ENCODE assay signal across 8 cellular contexts in genomic region chr17:44968225-44969143, GRCh38. TPM values are rescaled to one million over a fixed set of nuclear protein-coding genes. Genes with fewer than 3 reads are reported as not detected.
DNase-seq lines count a peak whose midpoint lies in the region; ATAC-seq lines count a peak whose summit lies in the region.

TSS of gene C1QL1 (minus strand) at chr17:44968303. CDS start at chr17:44968048, 255 bp downstream.

- no peaks in the 10 kb centered on the region for H3K36me3 ChIP-seq in urinary bladder (ENCODE audit: insufficient read depth)

- H3K27me3 Mint-ChIP-seq in T-helper 1 cell treated with Interleukin-12 subunit alpha and Interleukin-12 subunit beta and Interleukin-4 antibody, amounts not matched to agents 30 μg/mL and 1 μg/mL, for 36 hours (ENCODE audit: low read depth): peaks cover 78% of the 10 kb centered on the region

- H3K4me1 ChIP-seq in right cardiac atrium (ENCODE audit: control insufficient read depth, insufficient read depth, low read length) (peaks cover 7% of the 10 kb centered on the region), urinary bladder (ENCODE audit: insufficient read depth) (peaks cover 2% of the 10 kb centered on the region)

- peak; percentile 90 for ATAC-seq in HG02610 (IDR thresholded peaks at IDR 0.05; ENCODE audit: unreplicated experiment)
- peak; percentile 98 for ATAC-seq in right cardiac atrium

- no peaks in the 10 kb centered on the region for H3K9me3 ChIP-seq in right cardiac atrium (ENCODE audit: control insufficient read depth, low read length)

- DNase-seq in GM03348 (ENCODE audit: low spot score) (peak; percentile 100), NCI-H1105 treated with DMSO at 0.1 percent for 48 hours (lab: John Stamatoyannopoulos, UW) (peak; percentile 84), amniotic stem cell (lab: John Stamatoyannopoulos, UW) (peak; percentile 78), right cardiac atrium (peak; percentile 94 to 98 (median 98)), putamen (ENCODE audit: low spot score) (peak; percentile 82)

- H3K27ac Mint-ChIP-seq in T-helper 1 cell treated with Interleukin-12 subunit alpha and Interleukin-12 subunit beta and Interleukin-4 antibody, amounts not matched to agents 30 μg/mL and 1 μg/mL, for 36 hours: peak within 1 kb of the TSS; percentile 31

- whole genome bisulfite sequencing in right cardiac atrium: 6% methylated on average over 79 of the region's 81 CpGs
- WGBS in urinary bladder: 5% methylated on average over 81 of the region's 81 CpGs

- intact Hi-C loops in right cardiac atrium (cut with DNase I): no loop called here

- peaks cover 20% of the 10 kb centered on the region for H3K4me1 Mint-ChIP-seq in T-helper 1 cell treated with Interleukin-12 subunit alpha and Interleukin-12 subunit beta and Interleukin-4 antibody, amounts not matched to agents 30 μg/mL and 1 μg/mL, for 36 hours (ENCODE audit: low read depth)

- H3K4me3 ChIP-seq in right cardiac atrium (ENCODE audit: low read length): peak within 1 kb of the TSS; percentile 38
- peak within 1 kb of the TSS; percentile 43 for H3K4me3 ChIP-seq in urinary bladder (ENCODE audit: low read depth, low read length)

- no peaks in the 10 kb centered on the region for H3K36me3 Mint-ChIP-seq in T-helper 1 cell treated with Interleukin-12 subunit alpha and Interleukin-12 subunit beta and Interleukin-4 antibody, amounts not matched to agents 30 μg/mL and 1 μg/mL, for 36 hours (ENCODE audit: low read depth)

- peak within 1 kb of the TSS; percentile 82 for H3K4me3 Mint-ChIP-seq in T-helper 1 cell treated with Interleukin-12 subunit alpha and Interleukin-12 subunit beta and Interleukin-4 antibody, amounts not matched to agents 30 μg/mL and 1 μg/mL, for 36 hours

- H3K27ac ChIP-seq in right cardiac atrium (ENCODE audit: low read length) (no peak within 1 kb of the TSS), urinary bladder (ENCODE audit: low read depth) (no peak within 1 kb of the TSS)

- no peaks in the 10 kb centered on the region for H3K9me3 Mint-ChIP-seq in T-helper 1 cell treated with Interleukin-12 subunit alpha and Interleukin-12 subunit beta and Interleukin-4 antibody, amounts not matched to agents 30 μg/mL and 1 μg/mL, for 36 hours

- no peaks in the 10 kb centered on the region for H3K27me3 ChIP-seq in right cardiac atrium (ENCODE audit: control insufficient read depth, insufficient read depth)

RNA-seq across cellular contexts. Expression of gene C1QL1, which starts in this region (rescaled TPM):
- total RNA-seq in right cardiac atrium (1 to 10 TPM in 3 of 4 donors, under 1 TPM in 1; 0.81 to 1.7 (median 1.6) TPM), urinary bladder (12.6 TPM)
- polyA plus RNA-seq in right cardiac atrium (2.0 TPM), urinary bladder (15.1 TPM)
